ENCODE assay signal across 9 cellular contexts in genomic region chr14:64478634-64479250, GRCh38. TPM values are rescaled to one million over a fixed set of nuclear protein-coding genes. Genes with fewer than 3 reads are reported as not detected.
DNase-seq lines count a peak whose midpoint lies in the region; ATAC-seq and TF ChIP-seq lines count a peak whose summit lies in the region.
"Had no signal": no experiment of that assay in that cellular context is flagged by ENCODE, and none has a peak within 500 bp of the region (broad histone marks: within the 10 kb centered on the region; RNA-seq: fewer than 3 reads in every experiment).

No MANE protein-coding gene starts in this region.

- no peaks in the 10 kb centered on the region for H3K9me3 ChIP-seq in mucosa of descending colon

- no peaks in the 10 kb centered on the region for H3K4me1 ChIP-seq in mucosa of descending colon (ENCODE audit: low read depth)

- intact Hi-C loops in mucosa of descending colon (cut with DNase I, micrococcal nuclease), result loop anchor here in 1 of 2 donors (10.0 kb wide), 1 partner anchor 134 kb away; no protein-coding TSS in a partner anchor

- H3K36me3 ChIP-seq in mucosa of descending colon (ENCODE audit: low read depth), result no peaks in the 10 kb centered on the region

- DNase-seq in A172 (ENCODE audit: low spot score) (peak; percentile 12), GM03348 (ENCODE audit: low spot score) (peak; percentile 36), hepatic stellate cell (ENCODE audit: low spot score) (peak; percentile 27), omental fat pad (ENCODE audit: low spot score) (no peak), mucosa of descending colon (no peak)
- DNase-seq: NCI-H526 treated with DMSO at 0.1 percent for 48 hours had no signal

- H3K4me3 ChIP-seq in mucosa of descending colon, result no peak overlapping the region

- ATAC-seq in SK-N-SH treated with all-trans-retinoic acid at 6 μM for 48 hours (peak; percentile 47; the same call in 1 of the 3 replicates), omental fat pad (ENCODE audit: low FRiP score) (no peak), HG03432 (IDR thresholded peaks at IDR 0.05; ENCODE audit: unreplicated experiment) (no peak), mucosa of descending colon (no peak), HG03565 (IDR thresholded peaks at IDR 0.05; ENCODE audit: unreplicated experiment) (no peak)

- TF ChIP-seq CTCF in omental fat pad (IDR thresholded peaks at IDR 0.05) (no peak), mucosa of descending colon (IDR thresholded peaks at IDR 0.05) (no peak)

TF ChIP-seq in SK-N-SH treated with all-trans-retinoic acid at 6 μM for 48 hours, 23 proteins besides CTCF, POLR2A, EP300 and RAD21:
- TF ChIP-seq, protein P1, sequence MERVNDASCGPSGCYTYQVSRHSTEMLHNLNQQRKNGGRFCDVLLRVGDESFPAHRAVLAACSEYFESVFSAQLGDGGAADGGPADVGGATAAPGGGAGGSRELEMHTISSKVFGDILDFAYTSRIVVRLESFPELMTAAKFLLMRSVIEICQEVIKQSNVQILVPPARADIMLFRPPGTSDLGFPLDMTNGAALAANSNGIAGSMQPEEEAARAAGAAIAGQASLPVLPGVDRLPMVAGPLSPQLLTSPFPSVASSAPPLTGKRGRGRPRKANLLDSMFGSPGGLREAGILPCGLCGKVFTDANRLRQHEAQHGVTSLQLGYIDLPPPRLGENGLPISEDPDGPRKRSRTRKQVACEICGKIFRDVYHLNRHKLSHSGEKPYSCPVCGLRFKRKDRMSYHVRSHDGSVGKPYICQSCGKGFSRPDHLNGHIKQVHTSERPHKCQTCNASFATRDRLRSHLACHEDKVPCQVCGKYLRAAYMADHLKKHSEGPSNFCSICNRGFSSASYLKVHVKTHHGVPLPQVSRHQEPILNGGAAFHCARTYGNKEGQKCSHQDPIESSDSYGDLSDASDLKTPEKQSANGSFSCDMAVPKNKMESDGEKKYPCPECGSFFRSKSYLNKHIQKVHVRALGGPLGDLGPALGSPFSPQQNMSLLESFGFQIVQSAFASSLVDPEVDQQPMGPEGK (CRISPR knock-in tag; IDR thresholded peaks at IDR 0.05; ENCODE audit: borderline replicate concordance), result no peak
- TF ChIP-seq ZFP30 (CRISPR knock-in tag; IDR thresholded peaks at IDR 0.05) (no peak), CSRNP3 (CRISPR knock-in tag; IDR thresholded peaks at IDR 0.05) (no peak), OSR1 (CRISPR knock-in tag; IDR thresholded peaks at IDR 0.05) (no peak), ZNF70 (CRISPR knock-in tag; IDR thresholded peaks at IDR 0.05) (no peak), GLIS3 (CRISPR knock-in tag; IDR thresholded peaks at IDR 0.05) (no peak), PPARA (CRISPR knock-in tag; IDR thresholded peaks at IDR 0.05; ENCODE audit: borderline replicate concordance) (no peak), ZNF8 (CRISPR knock-in tag; IDR thresholded peaks at IDR 0.05) (no peak), TOX (CRISPR knock-in tag; IDR thresholded peaks at IDR 0.05; ENCODE audit: borderline replicate concordance) (no peak), SNAI2 (CRISPR knock-in tag; IDR thresholded peaks at IDR 0.05) (no peak), POU6F1 (CRISPR knock-in tag; IDR thresholded peaks at IDR 0.05; ENCODE audit: borderline replicate concordance, low read depth) (no peak), ZNF565 (CRISPR knock-in tag; conservative IDR thresholded peaks at IDR 0.05; ENCODE audit: low read depth) (no peak), ZFP3 (CRISPR knock-in tag; IDR thresholded peaks at IDR 0.05) (no peak), TCF4 (CRISPR knock-in tag; IDR thresholded peaks at IDR 0.05; ENCODE audit: borderline replicate concordance) (no peak), ZC3H10 (CRISPR knock-in tag; IDR thresholded peaks at IDR 0.05) (no peak)
- TF ChIP-seq, protein P2, sequence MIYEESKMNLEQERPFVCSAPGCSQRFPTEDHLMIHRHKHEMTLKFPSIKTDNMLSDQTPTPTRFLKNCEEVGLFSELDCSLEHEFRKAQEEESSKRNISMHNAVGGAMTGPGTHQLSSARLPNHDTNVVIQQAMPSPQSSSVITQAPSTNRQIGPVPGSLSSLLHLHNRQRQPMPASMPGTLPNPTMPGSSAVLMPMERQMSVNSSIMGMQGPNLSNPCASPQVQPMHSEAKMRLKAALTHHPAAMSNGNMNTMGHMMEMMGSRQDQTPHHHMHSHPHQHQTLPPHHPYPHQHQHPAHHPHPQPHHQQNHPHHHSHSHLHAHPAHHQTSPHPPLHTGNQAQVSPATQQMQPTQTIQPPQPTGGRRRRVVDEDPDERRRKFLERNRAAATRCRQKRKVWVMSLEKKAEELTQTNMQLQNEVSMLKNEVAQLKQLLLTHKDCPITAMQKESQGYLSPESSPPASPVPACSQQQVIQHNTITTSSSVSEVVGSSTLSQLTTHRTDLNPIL (CRISPR knock-in tag; IDR thresholded peaks at IDR 0.05; ENCODE audit: low read depth), result no peak

RNA-seq across cellular contexts. Expression of gene AKAP5, which starts 13.4 kb away (rescaled TPM):
- 1.6 and 1.9 TPM in 2 replicates for total RNA-seq in A172 (2014; rRNA removed; shearing (Covaris generic))
- total RNA-seq in omental fat pad (1 to 10 TPM in 1 of 4 donors, under 1 TPM in 3; 0.47 to 1.4 (median 0.66) TPM), mucosa of descending colon (1 to 10 TPM; 3.9 to 8.0 (median 7.4) TPM)

RNA-seq across cellular contexts. Expression of gene ZBTB25, which starts 24.9 kb away (rescaled TPM):
- total RNA-seq in A172 (2014; rRNA removed; shearing (Covaris generic)), result 1.1 and 2.2 TPM in 2 replicates
- total RNA-seq in omental fat pad (10 to 100 TPM in 1 of 4 donors, 1 to 10 TPM in 3; 5.5 to 12.3 (median 8.6) TPM), mucosa of descending colon (10 to 100 TPM in 1 of 3 donors, 1 to 10 TPM in 2; 6.1 to 14.4 (median 7.2) TPM)

RNA-seq across cellular contexts. Expression of gene ZBTB1, which starts 25.8 kb away (rescaled TPM):
- 33.3 and 37.8 TPM in 2 replicates for total RNA-seq in A172 (2014; rRNA removed; shearing (Covaris generic))
- total RNA-seq in omental fat pad (10 to 100 TPM; 35.9 to 54.2 (median 43.7) TPM), mucosa of descending colon (10 to 100 TPM; 26.5 to 40.9 (median 33.0) TPM)

Comparison
In these comparisons a context has a peak if more than half of its experiments do, and no peak if none do; other contexts are left out.
1. DNase-seq: peak in A172 (single experiment), GM03348 (single experiment) and hepatic stellate cell (single experiment); none in omental fat pad (single experiment) and mucosa of descending colon (0 of 3).